Comparison of ENCODE assay signal across 8 cellular contexts in the genomic region with DNA sequence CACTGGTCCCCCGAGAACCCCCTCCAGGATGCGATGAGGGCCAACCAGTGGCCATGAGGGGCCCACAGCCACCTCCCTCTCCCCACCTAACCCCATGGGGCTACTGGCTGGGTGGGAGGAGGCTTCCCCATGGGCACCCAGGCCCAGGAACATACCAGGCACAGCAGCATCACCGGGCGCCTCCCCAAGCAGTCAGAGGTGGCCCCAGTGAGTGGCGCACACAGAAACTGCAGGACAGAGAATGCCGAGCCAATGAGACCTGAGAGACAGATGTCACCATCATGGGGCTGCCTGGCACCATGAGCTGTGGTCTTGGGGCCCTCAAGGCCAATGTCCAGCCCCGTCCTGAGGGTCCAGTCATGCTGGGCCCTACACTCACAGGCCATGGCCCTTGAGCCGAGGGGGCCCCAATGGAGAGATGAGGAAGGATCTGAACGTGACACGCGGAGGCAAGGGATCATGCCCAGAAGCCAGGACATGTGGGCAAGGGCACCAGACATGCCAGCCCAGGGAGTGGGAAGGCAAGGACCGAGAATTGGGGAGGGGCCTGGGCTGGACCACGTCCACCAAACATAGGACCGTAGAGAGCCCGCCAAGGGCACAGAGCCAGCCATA. TPM values are rescaled to one million over a fixed set of nuclear protein-coding genes. Genes with fewer than 3 reads are reported as not detected.
DNase-seq lines count a peak whose midpoint lies in the region; ATAC-seq and TF ChIP-seq lines count a peak whose summit lies in the region.

No MANE protein-coding gene starts in this region.

- TF ChIP-seq EP300 in esophagus muscularis mucosa (IDR thresholded peaks at IDR 0.05) (no peak), sigmoid colon (IDR thresholded peaks at IDR 0.05) (no peak)

- H3K9me3 ChIP-seq in esophagus muscularis mucosa (no peaks in the 10 kb centered on the region), sigmoid colon (no peaks in the 10 kb centered on the region)

- peaks cover 12% of the 10 kb centered on the region for H3K36me3 Mint-ChIP-seq in T-cell

- POLR2A ChIA-PET in T-cell (lab: Charles Lee) = interaction anchor here in 1 of 2 donors (0.6 kb wide), 1 partner anchor 27 kb away, joined by 3 read pairs; no protein-coding TSS in a partner anchor

- intact Hi-C loops in esophagus muscularis mucosa (cut with DNase I) = loop anchor here (10.0 kb wide), 1 partner anchor 168 kb away; no protein-coding TSS in a partner anchor
- intact Hi-C loops in sigmoid colon (cut with DNase I) = loop anchor here (2.0 kb wide), 1 partner anchor 88 kb away; no protein-coding TSS in a partner anchor

- no peak for ATAC-seq in T-cell (replicated peaks in 1 of 4)
- no peak for ATAC-seq in GM18858 (IDR thresholded peaks at IDR 0.05; ENCODE audit: unreplicated experiment)

- H3K36me3 ChIP-seq in esophagus muscularis mucosa (peaks cover 22 to 54% (median 46%) of the 10 kb centered on the region in 4 donors), sigmoid colon (peaks cover 0 to 40% (median 14%) of the 10 kb centered on the region in 4 donors)

- peak overlapping the region; percentile 74 for H3K4me3 ChIP-seq in GM12875 (ENCODE audit: low read depth, low read length)
- peak overlapping the region; percentile 82 to 97 (median 90) for H3K4me3 ChIP-seq in esophagus muscularis mucosa
- peak overlapping the region in 2 of 4 donors; percentile 87 to 89 for H3K4me3 ChIP-seq in sigmoid colon

- CTCF ChIA-PET in T-cell (lab: Charles Lee) = no interaction called here

- peaks cover 42 to 52% (median 46%) of the 10 kb centered on the region in 3 donors for H3K4me1 Mint-ChIP-seq in T-cell

- H3K9me3 Mint-ChIP-seq in T-cell = no peaks in the 10 kb centered on the region

- H3K4me3 Mint-ChIP-seq in T-cell = peak overlapping the region; percentile 83 to 85 (median 84)

- WGBS in esophagus muscularis mucosa = 69% methylated on average over 10 of the region's 15 CpGs
- WGBS in sigmoid colon, 2 donors = 71 to 81% methylated on average over 15 of the region's 15 CpGs

- no peaks in the 10 kb centered on the region for H3K27me3 ChIP-seq in esophagus muscularis mucosa
- H3K27me3 ChIP-seq in sigmoid colon = no peaks in the 10 kb centered on the region

- H3K4me1 ChIP-seq in esophagus muscularis mucosa (peaks cover 55 to 65% (median 64%) of the 10 kb centered on the region in 4 donors), sigmoid colon (peaks cover 0 to 54% (median 44%) of the 10 kb centered on the region in 4 donors)

- peak overlapping the region; percentile 97 for H3K27ac Mint-ChIP-seq in T-cell

- H3K27me3 Mint-ChIP-seq in T-cell = no peaks in the 10 kb centered on the region

- H3K27ac ChIP-seq in esophagus muscularis mucosa (replicated peaks in 1 of 4) = peak overlapping the region; percentile 80 to 96 (median 94)
- H3K27ac ChIP-seq in sigmoid colon = peak overlapping the region; percentile 91 to 94 (median 92)

- TF ChIP-seq POLR2A in esophagus muscularis mucosa (IDR thresholded peaks at IDR 0.05; ENCODE audit: low read depth) (no peak), sigmoid colon (IDR thresholded peaks at IDR 0.05) (no peak)

- TF ChIP-seq CTCF in GM12875 (IDR thresholded peaks at IDR 0.05; ENCODE audit: borderline replicate concordance, insufficient read depth, low read depth, low read length) = no peak
- TF ChIP-seq CTCF in esophagus muscularis mucosa (IDR thresholded peaks at IDR 0.05) = no peak
- TF ChIP-seq CTCF in sigmoid colon (IDR thresholded peaks at IDR 0.05) = no peak

- DNase-seq in T-cell (peak in 2 of 34 experiments; percentile 25 to 40), esophagus muscularis mucosa (ENCODE audit: extremely low spot score) (no peak), sigmoid colon (peak; percentile 73), COLO668 (lab: John Stamatoyannopoulos, UW; ENCODE audit: unreplicated experiment) (no peak), H4 (ENCODE audit: low spot score) (no peak), HPDE6-E6E7 (ENCODE audit: extremely low spot score) (no peak)

RNA-seq across cellular contexts. Expression of a gene that starts 30.1 kb away (rescaled TPM):
- total RNA-seq in T-cell (10 to 100 TPM; 30.6 to 48.1 (median 46.3) TPM), esophagus muscularis mucosa (10 to 100 TPM; 16.7 to 21.1 (median 18.8) TPM), sigmoid colon (10 to 100 TPM; 12.5 to 19.1 (median 15.1) TPM)
- polyA plus RNA-seq in sigmoid colon = 10 to 100 TPM; 10.4 to 26.0 (median 12.6) TPM
- total RNA-seq in H4 (2014; rRNA removed; shearing (Covaris generic)) = 15.8 and 18.8 TPM in 2 replicates

RNA-seq across cellular contexts. Expression of a gene that starts 30.3 kb away (rescaled TPM):
- total RNA-seq in T-cell = 1 to 10 TPM; 1.8 to 4.8 (median 2.5) TPM
- total RNA-seq in esophagus muscularis mucosa = 1 to 10 TPM; 4.8 to 8.0 (median 6.4) TPM
- total RNA-seq in sigmoid colon = 10 to 100 TPM in 1 of 4 donors, 1 to 10 TPM in 3; 3.9 to 10.2 (median 6.7) TPM
- polyA plus RNA-seq in sigmoid colon = 1 to 10 TPM in 2 of 3 donors, under 1 TPM in 1; 0.60 to 1.6 (median 1.4) TPM
- 1.6 and 3.3 TPM in 2 replicates for total RNA-seq in H4 (2014; rRNA removed; shearing (Covaris generic))
